ENCODE assay signal across 8 cellular contexts in the genomic region with DNA sequence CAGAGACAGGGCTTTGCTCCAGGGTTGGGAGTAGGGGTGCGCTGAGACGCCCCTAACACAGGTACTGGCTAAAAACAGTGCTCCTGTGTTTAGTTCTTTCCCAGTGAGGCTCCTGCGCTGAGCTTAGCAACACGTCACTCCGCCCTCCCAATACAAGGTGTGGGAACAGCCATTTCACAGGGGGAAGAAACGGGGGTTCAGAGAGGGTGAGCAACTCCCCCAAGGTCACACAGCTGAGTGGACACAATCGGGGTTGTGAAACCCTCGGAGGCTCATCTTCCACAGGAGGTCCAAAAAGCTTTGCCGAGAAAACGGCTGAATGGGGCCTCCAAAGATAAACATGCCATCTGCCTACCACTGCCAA. TPM values are rescaled to one million over a fixed set of nuclear protein-coding genes. Genes with fewer than 3 reads are reported as not detected.
DNase-seq lines count a peak whose midpoint lies in the region; ATAC-seq and TF ChIP-seq lines count a peak whose summit lies in the region.

No MANE protein-coding gene starts in this region.

- TF ChIP-seq EP300 in gastroesophageal sphincter (IDR thresholded peaks at IDR 0.05) = no peak

- no peaks in the 10 kb centered on the region for H3K36me3 Mint-ChIP-seq in T-helper 1 cell treated with Interleukin-12 subunit alpha and Interleukin-12 subunit beta and Interleukin-4 antibody, amounts not matched to agents 30 μg/mL and 1 μg/mL, for 36 hours (ENCODE audit: low read depth)
- H3K36me3 Mint-ChIP-seq in stimulated activated naive CD8-positive, alpha-beta T cell treated with anti-CD3 and anti-CD28 coated beads, Interleukin-15, Interleukin-2, amounts not matched to agents 100 ng/mL and 50 ng/mL, for 24 hours (ENCODE audit: low read depth) = no peaks in the 10 kb centered on the region

- H3K4me1 Mint-ChIP-seq in T-helper 1 cell treated with Interleukin-12 subunit alpha and Interleukin-12 subunit beta and Interleukin-4 antibody, amounts not matched to agents 30 μg/mL and 1 μg/mL, for 36 hours (ENCODE audit: low read depth) = peaks cover 13% of the 10 kb centered on the region
- H3K4me1 Mint-ChIP-seq in stimulated activated naive CD8-positive, alpha-beta T cell treated with anti-CD3 and anti-CD28 coated beads, Interleukin-15, Interleukin-2, amounts not matched to agents 100 ng/mL and 50 ng/mL, for 24 hours (ENCODE audit: low read depth) = peaks cover 14% of the 10 kb centered on the region

- H2AFZ ChIP-seq in SU-DHL-6 (ENCODE audit: low read depth, low read length, severe bottlenecking) = peak overlapping the region; percentile 81

- peak overlapping the region; percentile 65 for H3K27ac Mint-ChIP-seq in T-helper 1 cell treated with Interleukin-12 subunit alpha and Interleukin-12 subunit beta and Interleukin-4 antibody, amounts not matched to agents 30 μg/mL and 1 μg/mL, for 36 hours
- peak overlapping the region; percentile 45 for H3K27ac Mint-ChIP-seq in stimulated activated naive CD8-positive, alpha-beta T cell treated with anti-CD3 and anti-CD28 coated beads, Interleukin-15, Interleukin-2, amounts not matched to agents 100 ng/mL and 50 ng/mL, for 24 hours

- H4K20me1 ChIP-seq in SU-DHL-6 (ENCODE audit: low read depth, low read length) = no peaks in the 10 kb centered on the region

- H3K9me3 Mint-ChIP-seq in T-helper 1 cell treated with Interleukin-12 subunit alpha and Interleukin-12 subunit beta and Interleukin-4 antibody, amounts not matched to agents 30 μg/mL and 1 μg/mL, for 36 hours = no peaks in the 10 kb centered on the region
- H3K9me3 Mint-ChIP-seq in stimulated activated naive CD8-positive, alpha-beta T cell treated with anti-CD3 and anti-CD28 coated beads, Interleukin-15, Interleukin-2, amounts not matched to agents 100 ng/mL and 50 ng/mL, for 24 hours = no peaks in the 10 kb centered on the region

- peak overlapping the region; percentile 62 for H3K9ac ChIP-seq in SU-DHL-6 (ENCODE audit: low read length)

- H3K4me3 Mint-ChIP-seq in T-helper 1 cell treated with Interleukin-12 subunit alpha and Interleukin-12 subunit beta and Interleukin-4 antibody, amounts not matched to agents 30 μg/mL and 1 μg/mL, for 36 hours = peak overlapping the region; percentile 89
- H3K4me3 Mint-ChIP-seq in stimulated activated naive CD8-positive, alpha-beta T cell treated with anti-CD3 and anti-CD28 coated beads, Interleukin-15, Interleukin-2, amounts not matched to agents 100 ng/mL and 50 ng/mL, for 24 hours = peak overlapping the region; percentile 87

- no peaks in the 10 kb centered on the region for H3K9me2 ChIP-seq in SU-DHL-6 (replicated peaks; ENCODE audit: insufficient read depth, low read length)

- ATAC-seq in gastroesophageal sphincter = no peak
- no peak for ATAC-seq in GM21528 (IDR thresholded peaks at IDR 0.05; ENCODE audit: low FRiP score, unreplicated experiment)

- DNase-seq in T-helper 1 cell = no peak
- no peak for DNase-seq in OCI-M1 (lab: John Stamatoyannopoulos, UW)
- no peak for DNase-seq in stimulated activated CD4-positive, alpha-beta T cell treated with anti-CD3 and anti-CD28 coated beads, Interleukin-4, amount 100 ng/mL, for 1 hour

- peaks cover 0 to 36% (median 14%) of the 10 kb centered on the region in 3 donors for H3K4me1 ChIP-seq in gastroesophageal sphincter

- peak overlapping the region; percentile 60 for H3K4me3 ChIP-seq in SU-DHL-6 (ENCODE audit: insufficient read depth, low read length, poor library complexity, severe bottlenecking)
- H3K4me3 ChIP-seq in gastroesophageal sphincter = peak overlapping the region; percentile 53 to 62

- H3K79me2 ChIP-seq in SU-DHL-6 (ENCODE audit: insufficient read depth, low read length) = no peaks in the 10 kb centered on the region

- H3K36me3 ChIP-seq in SU-DHL-6 (ENCODE audit: low read length) = no peaks in the 10 kb centered on the region
- peaks cover 0 to 19% of the 10 kb centered on the region in 2 donors for H3K36me3 ChIP-seq in gastroesophageal sphincter

- TF ChIP-seq POLR2A in gastroesophageal sphincter (IDR thresholded peaks at IDR 0.05) = no peak

- H3K4me2 ChIP-seq in SU-DHL-6 (ENCODE audit: low read depth, low read length, poor library complexity, severe bottlenecking) = peak overlapping the region; percentile 65

- no peaks in the 10 kb centered on the region for H3K27me3 Mint-ChIP-seq in T-helper 1 cell treated with Interleukin-12 subunit alpha and Interleukin-12 subunit beta and Interleukin-4 antibody, amounts not matched to agents 30 μg/mL and 1 μg/mL, for 36 hours (ENCODE audit: low read depth)
- H3K27me3 Mint-ChIP-seq in stimulated activated naive CD8-positive, alpha-beta T cell treated with anti-CD3 and anti-CD28 coated beads, Interleukin-15, Interleukin-2, amounts not matched to agents 100 ng/mL and 50 ng/mL, for 24 hours = no peaks in the 10 kb centered on the region

- TF ChIP-seq CTCF in SU-DHL-6 (IDR thresholded peaks at IDR 0.05; ENCODE audit: insufficient read depth, low read length, poor library complexity, severe bottlenecking) (no peak), gastroesophageal sphincter (IDR thresholded peaks at IDR 0.05) (no peak)

- 8 to 21% methylated on average over 5 to 8 of the region's 10 CpGs for WGBS in gastroesophageal sphincter (ENCODE audit: low coverage in 1 of 2), 2 donors

- H3K27ac ChIP-seq in SU-DHL-6 (ENCODE audit: low read depth, low read length) (no peak overlapping the region), gastroesophageal sphincter (no peak overlapping the region)

- no peaks in the 10 kb centered on the region for H3F3A ChIP-seq in SU-DHL-6 (ENCODE audit: insufficient read depth)

- H3K9me3 ChIP-seq in SU-DHL-6 (ENCODE audit: insufficient read depth, low read length) (no peaks in the 10 kb centered on the region), gastroesophageal sphincter (no peaks in the 10 kb centered on the region)

- H3K27me3 ChIP-seq in SU-DHL-6 (ENCODE audit: low read length) (no peaks in the 10 kb centered on the region), gastroesophageal sphincter (no peaks in the 10 kb centered on the region)

RNA-seq across cellular contexts. Expression of a gene that starts 0.6 kb away (rescaled TPM):
- 1 to 10 TPM; 1.3 to 3.6 (median 2.7) TPM for total RNA-seq in gastroesophageal sphincter

RNA-seq across cellular contexts. Expression of a gene that starts 17.9 kb away (rescaled TPM):
- 10 to 100 TPM; 54.3 to 80.0 (median 64.6) TPM for total RNA-seq in gastroesophageal sphincter

RNA-seq across cellular contexts. Expression of a gene that starts 34.7 kb away (rescaled TPM):
- 10 to 100 TPM; 31.0 to 64.0 (median 52.8) TPM for total RNA-seq in gastroesophageal sphincter

RNA-seq across cellular contexts. Expression of a gene that starts 35.1 kb away (rescaled TPM):
- 10 to 100 TPM; 38.8 to 81.6 (median 73.9) TPM for total RNA-seq in gastroesophageal sphincter

RNA-seq across cellular contexts. Expression of a gene that starts 48.9 kb away (rescaled TPM):
- under 1 TPM; 0.47 to 0.85 (median 0.79) TPM for total RNA-seq in gastroesophageal sphincter
